15 cellular contexts compared by ENCODE assay signal in genomic region chr1:213783273-213783672, GRCh38.
"Had no signal": no experiment of that assay in that cellular context is flagged by ENCODE, and none has a peak within 500 bp of the region (broad histone marks: within the 10 kb centered on the region; RNA-seq: fewer than 3 reads in every experiment).

No MANE protein-coding gene starts in this region.

- ATAC-seq: stimulated activated effector memory CD8-positive, alpha-beta T cell treated with anti-CD3 and anti-CD28 coated beads, Interleukin-12 subunit alpha, Interleukin-12 subunit beta, amount 100 ng/mL, for 72 hours had no signal

- H3K4me3 Mint-ChIP-seq: activated CD4-positive, alpha-beta memory T cell treated with anti-CD3 and anti-CD28 coated beads, Interleukin-2, amount 10 ng/mL, durations not matched to agents 7 days and 5 days; central memory CD8-positive, alpha-beta T cell; naive B cell; stimulated activated effector memory CD8-positive, alpha-beta T cell treated with anti-CD3 and anti-CD28 coated beads, Interleukin-12 subunit alpha, Interleukin-12 subunit beta, amount 100 ng/mL, for 72 hours had no signal

- H3K4me3 ChIP-seq: left ventricle myocardium inferior had no signal

- H3K36me3 ChIP-seq: brain microvascular endothelial cell, left ventricle myocardium inferior had no signal

- H3K9me3 ChIP-seq: left ventricle myocardium inferior had no signal

- H3K4me1 Mint-ChIP-seq: activated CD4-positive, alpha-beta memory T cell treated with anti-CD3 and anti-CD28 coated beads, Interleukin-2, amount 10 ng/mL, durations not matched to agents 7 days and 5 days; central memory CD8-positive, alpha-beta T cell; naive B cell; stimulated activated effector memory CD8-positive, alpha-beta T cell treated with anti-CD3 and anti-CD28 coated beads, Interleukin-12 subunit alpha, Interleukin-12 subunit beta, amount 100 ng/mL, for 72 hours had no signal

- H3K27me3 ChIP-seq: brain microvascular endothelial cell had no signal

- DNase-seq: activated CD4-positive, alpha-beta memory T cell treated with anti-CD3 and anti-CD28 coated beads, Interleukin-2, amount 10 ng/mL, durations not matched to agents 7 days and 5 days; activated CD4-positive, CD25-positive, alpha-beta regulatory T cell treated with anti-CD3 and anti-CD28 coated beads, Interleukin-2, amount 50 U/mL, for 72 hours; activated gamma-delta T cell; activated T-cell treated with anti-CD3 and anti-CD28 coated beads, Interleukin-2, amount 50 U/mL, for 48 hours; anterior cingulate cortex; brain microvascular endothelial cell; cortex of kidney; effector CD4-positive, alpha-beta T cell; foreskin fibroblast; glutamatergic neuron; left ventricle myocardium inferior; naive B cell; T1000 had no signal

- H3K36me3 Mint-ChIP-seq: naive B cell; stimulated activated effector memory CD8-positive, alpha-beta T cell treated with anti-CD3 and anti-CD28 coated beads, Interleukin-12 subunit alpha, Interleukin-12 subunit beta, amount 100 ng/mL, for 72 hours had no signal

- H3K27ac ChIP-seq: brain microvascular endothelial cell, left ventricle myocardium inferior had no signal

- H3K9me3 Mint-ChIP-seq: activated CD4-positive, alpha-beta memory T cell treated with anti-CD3 and anti-CD28 coated beads, Interleukin-2, amount 10 ng/mL, durations not matched to agents 7 days and 5 days had no signal

- H3K27ac Mint-ChIP-seq: activated CD4-positive, alpha-beta memory T cell treated with anti-CD3 and anti-CD28 coated beads, Interleukin-2, amount 10 ng/mL, durations not matched to agents 7 days and 5 days; naive B cell; stimulated activated effector memory CD8-positive, alpha-beta T cell treated with anti-CD3 and anti-CD28 coated beads, Interleukin-12 subunit alpha, Interleukin-12 subunit beta, amount 100 ng/mL, for 72 hours had no signal

- H3K4me1 ChIP-seq: left ventricle myocardium inferior had no signal
